9 cellular contexts compared by ENCODE assay signal in genomic region chr18:50819727-50820378, GRCh38. TPM values are rescaled to one million over a fixed set of nuclear protein-coding genes. Genes with fewer than 3 reads are reported as not detected.
DNase-seq lines count a peak whose midpoint lies in the region; ATAC-seq and TF ChIP-seq lines count a peak whose summit lies in the region.
"Had no signal": no experiment of that assay in that cellular context is flagged by ENCODE, and none has a peak within 500 bp of the region (broad histone marks: within the 10 kb centered on the region; RNA-seq: fewer than 3 reads in every experiment).

TSS of gene MRO (minus strand) at chr18:50820016. CDS start at chr18:50809400, 10,616 bp downstream.

- DNase-seq in CD8-positive, alpha-beta T cell = peak; percentile 60 to 88 (median 78)
- DNase-seq in HL-60 (ENCODE audit: low read depth in 1 of 2, low spot score in 1 of 2) (peak; percentile 63 to 91), NCI-H82 treated with DMSO at 0.1 percent for 48 hours (lab: John Stamatoyannopoulos, UW; ENCODE audit: unreplicated experiment) (peak; percentile 88), medulla oblongata (ENCODE audit: extremely low spot score) (peak; percentile 90)
- DNase-seq in activated CD4-positive, alpha-beta memory T cell treated with anti-CD3 and anti-CD28 coated beads, Interleukin-2, amount 10 ng/mL, durations not matched to agents 7 days and 5 days = peak; percentile 81
- peak; percentile 68 for DNase-seq in effector CD4-positive, alpha-beta T cell
- DNase-seq in stimulated activated CD4-positive, alpha-beta T cell treated with anti-CD3 and anti-CD28 coated beads, TNF-alpha, amount 100 ng/mL, for 4 hours (ENCODE audit: low read depth in 3 of 3) = peak; percentile 63

- peak; percentile 93 for TF ChIP-seq CTCF in CD8-positive, alpha-beta T cell (IDR thresholded peaks at IDR 0.05)
- TF ChIP-seq CTCF in HL-60 (IDR thresholded peaks at IDR 0.05; ENCODE audit: insufficient read depth, low read length) = peak; percentile 100

- CTCF ChIA-PET in CD8-positive, alpha-beta T cell (lab: Charles Lee) = interaction anchor here (0.6 to 3.0 kb wide), 28 partner anchors 10 to 656 kb away, joined by 3 to 31 read pairs (median 4); partner anchors contain the start of genes ME2 and SMAD4
- CTCF ChIA-PET in activated CD4-positive, alpha-beta memory T cell treated with anti-CD3 and anti-CD28 coated beads, Interleukin-2, amount 10 ng/mL, durations not matched to agents 7 days and 5 days (lab: Charles Lee) = interaction anchor here (0.6 to 3.1 kb wide), 21 partner anchors 9 to 522 kb away, joined by 3 to 27 read pairs (median 3); no protein-coding TSS in a partner anchor

- no peaks in the 10 kb centered on the region for H3K36me3 Mint-ChIP-seq in CD8-positive, alpha-beta T cell
- no peaks in the 10 kb centered on the region for H3K36me3 Mint-ChIP-seq in activated CD4-positive, alpha-beta memory T cell treated with anti-CD3 and anti-CD28 coated beads, Interleukin-2, amount 10 ng/mL, durations not matched to agents 7 days and 5 days (ENCODE audit: low read depth)

- intact Hi-C loops in CD8-positive, alpha-beta T cell (cut with DNase I, micrococcal nuclease) = loop anchor here (1.0 to 5.0 kb wide), 7 partner anchors 57 to 231 kb away; partner anchors contain the start of genes ME2 (in 2 of the 2) and SMAD4 (in 1 of the 2)

- no peaks in the 10 kb centered on the region for H3K36me3 ChIP-seq in CD8-positive, alpha-beta T cell (ENCODE audit: insufficient read depth, low read length)

- ATAC-seq in CD8-positive, alpha-beta T cell = peak; percentile 100
- peak; percentile 92 for ATAC-seq in GM19467 (IDR thresholded peaks at IDR 0.05; ENCODE audit: unreplicated experiment)

- no peaks in the 10 kb centered on the region for H3K9me3 Mint-ChIP-seq in CD8-positive, alpha-beta T cell
- no peaks in the 10 kb centered on the region for H3K9me3 Mint-ChIP-seq in activated CD4-positive, alpha-beta memory T cell treated with anti-CD3 and anti-CD28 coated beads, Interleukin-2, amount 10 ng/mL, durations not matched to agents 7 days and 5 days

- peaks cover 9% of the 10 kb centered on the region for H3K27me3 Mint-ChIP-seq in CD8-positive, alpha-beta T cell (ENCODE audit: low read depth)
- peaks cover 13% of the 10 kb centered on the region for H3K27me3 Mint-ChIP-seq in activated CD4-positive, alpha-beta memory T cell treated with anti-CD3 and anti-CD28 coated beads, Interleukin-2, amount 10 ng/mL, durations not matched to agents 7 days and 5 days

- H3K4me3 ChIP-seq in CD8-positive, alpha-beta T cell (ENCODE audit: low read depth, low read length) = peak within 1 kb of the TSS; percentile 36
- peak within 1 kb of the TSS; percentile 25 for H3K4me3 ChIP-seq in HL-60 (replicated peaks; ENCODE audit: insufficient read depth, low read length)

- no peaks in the 10 kb centered on the region for H3K27me3 ChIP-seq in CD8-positive, alpha-beta T cell (ENCODE audit: insufficient read depth, low read length)
- H3K27me3 ChIP-seq in HL-60 (ENCODE audit: insufficient read depth, poor library complexity, severe bottlenecking) = no peaks in the 10 kb centered on the region

- POLR2A ChIA-PET in CD8-positive, alpha-beta T cell (lab: Charles Lee) = interaction anchor here (1.7 kb wide), 1 partner anchor 59 kb away, joined by 5 read pairs; the partner anchor contains the start of gene ME2
- POLR2A ChIA-PET in activated CD4-positive, alpha-beta memory T cell treated with anti-CD3 and anti-CD28 coated beads, Interleukin-2, amount 10 ng/mL, durations not matched to agents 7 days and 5 days (lab: Charles Lee) = interaction anchor here (1.0 to 2.1 kb wide), 4 partner anchors 58 to 290 kb away, joined by 3 to 10 read pairs (median 4); partner anchors contain the start of genes ME2 and SMAD4

- H3K27ac ChIP-seq in CD8-positive, alpha-beta T cell (ENCODE audit: low read depth, low read length) = no peak within 1 kb of the TSS
- peak within 1 kb of the TSS; percentile 80 for H3K27ac ChIP-seq in HL-60 (replicated peaks)

- peaks cover 20% of the 10 kb centered on the region for H3K4me1 ChIP-seq in CD8-positive, alpha-beta T cell (ENCODE audit: insufficient read depth, low read length)

- no peak within 1 kb of the TSS for H3K4me3 Mint-ChIP-seq in CD8-positive, alpha-beta T cell
- H3K4me3 Mint-ChIP-seq in activated CD4-positive, alpha-beta memory T cell treated with anti-CD3 and anti-CD28 coated beads, Interleukin-2, amount 10 ng/mL, durations not matched to agents 7 days and 5 days = no peak within 1 kb of the TSS

- H3K27ac Mint-ChIP-seq in CD8-positive, alpha-beta T cell = no peak within 1 kb of the TSS
- H3K27ac Mint-ChIP-seq in activated CD4-positive, alpha-beta memory T cell treated with anti-CD3 and anti-CD28 coated beads, Interleukin-2, amount 10 ng/mL, durations not matched to agents 7 days and 5 days = no peak within 1 kb of the TSS

- no peaks in the 10 kb centered on the region for H3K4me1 Mint-ChIP-seq in CD8-positive, alpha-beta T cell (ENCODE audit: low read depth)
- H3K4me1 Mint-ChIP-seq in activated CD4-positive, alpha-beta memory T cell treated with anti-CD3 and anti-CD28 coated beads, Interleukin-2, amount 10 ng/mL, durations not matched to agents 7 days and 5 days = no peaks in the 10 kb centered on the region

- H3K9me3 ChIP-seq in CD8-positive, alpha-beta T cell (ENCODE audit: low read length) = no peaks in the 10 kb centered on the region

RNA-seq across cellular contexts. Expression of gene MRO, which starts in this region (rescaled TPM):
- total RNA-seq in CD8-positive, alpha-beta T cell = not detected
- total RNA-seq in activated CD4-positive, alpha-beta memory T cell treated with anti-CD3 and anti-CD28 coated beads, Interleukin-2, amount 10 ng/mL, durations not matched to agents 7 days and 5 days = not detected
- total RNA-seq: glomerular endothelial cell had no signal

Comparison
In these comparisons a context has a peak if more than half of its experiments do, and no peak if none do; other contexts are left out.
1. Peak in DNase-seq, ATAC-seq and H3K4me3 ChIP-seq in CD8-positive, alpha-beta T cell; RNA of the gene not detected or under 1 TPM.
2. Peak in DNase-seq in activated CD4-positive, alpha-beta memory T cell treated with anti-CD3 and anti-CD28 coated beads, Interleukin-2, amount 10 ng/mL, durations not matched to agents 7 days and 5 days; RNA of the gene not detected or under 1 TPM.